In genomic region chr10:68231106-68231901, GRCh38 we compare ENCODE assay signal across 8 cellular contexts. TPM values are rescaled to one million over a fixed set of nuclear protein-coding genes. Genes with fewer than 3 reads are reported as not detected.
A peak's percentile ranks its signal among the peaks of the same experiment; 100 is the strongest.
DNase-seq lines count a peak whose midpoint lies in the region; ATAC-seq and TF ChIP-seq lines count a peak whose summit lies in the region.

No MANE protein-coding gene starts in this region.

- DNase-seq in CD4-positive, alpha-beta T cell, result peak in 2 of 10 experiments; percentile 1 to 6
- DNase-seq in NCI-H69 (lab: John Stamatoyannopoulos, UW) (peak; percentile 86), germinal center (ENCODE audit: low spot score) (peak; percentile 90), neural crest cell (ENCODE audit: low read depth, low spot score) (peak; percentile 70), tibial artery (peak; percentile 33 to 64)
- DNase-seq in activated gamma-delta T cell treated with anti-CD3 and anti-CD28 coated beads, Interleukin-2, amount 50 U/mL, for 16 hours (ENCODE audit: low read depth), result peak; percentile 6

- H3K9me3 Mint-ChIP-seq in CD4-positive, alpha-beta T cell, result no peaks in the 10 kb centered on the region
- no peaks in the 10 kb centered on the region for H3K9me3 Mint-ChIP-seq in neural crest cell

- H3K27me3 Mint-ChIP-seq in CD4-positive, alpha-beta T cell, result peaks cover 54% of the 10 kb centered on the region
- peaks cover 23% of the 10 kb centered on the region for H3K27me3 Mint-ChIP-seq in neural crest cell (ENCODE audit: low read depth)

- peaks cover 0 to 12% (median 5%) of the 10 kb centered on the region in 4 donors for H3K4me1 ChIP-seq in tibial artery

- H3K9me3 ChIP-seq in CD4-positive, alpha-beta T cell (ENCODE audit: control insufficient read depth, low read length), result no peaks in the 10 kb centered on the region
- H3K9me3 ChIP-seq in tibial artery, result no peaks in the 10 kb centered on the region

- H3K27ac Mint-ChIP-seq in CD4-positive, alpha-beta T cell, result no peak overlapping the region
- peak overlapping the region; percentile 98 for H3K27ac Mint-ChIP-seq in neural crest cell (ENCODE audit: unreplicated experiment)

- no peaks in the 10 kb centered on the region for H3K36me3 Mint-ChIP-seq in CD4-positive, alpha-beta T cell (ENCODE audit: low read depth)
- no peaks in the 10 kb centered on the region for H3K36me3 Mint-ChIP-seq in neural crest cell (ENCODE audit: low read depth)

- H3K27ac ChIP-seq in CD4-positive, alpha-beta T cell (ENCODE audit: low read depth, low read length), result no peak overlapping the region
- H3K27ac ChIP-seq in tibial artery, result peak overlapping the region; percentile 48 to 51

- intact Hi-C loops in CD4-positive, alpha-beta T cell (cut with DNase I, micrococcal nuclease), result no loop called here
- intact Hi-C loops in tibial artery (cut with DNase I; ENCODE audit: low total_unique reads), result no loop called here

- TF ChIP-seq CTCF in CD4-positive, alpha-beta T cell (IDR thresholded peaks at IDR 0.05), result no peak
- TF ChIP-seq CTCF in neural crest cell (conservative IDR thresholded peaks at IDR 0.05) (peak; percentile 35), tibial artery (IDR thresholded peaks at IDR 0.05) (peak in 1 of 2 experiments; percentile 40)

- ATAC-seq in CD4-positive, alpha-beta T cell (ENCODE audit: poor library complexity), result peak; percentile 44
- peak; percentile 88 for ATAC-seq in GM19324 (IDR thresholded peaks at IDR 0.05; ENCODE audit: low FRiP score, unreplicated experiment)
- peak; percentile 98 for ATAC-seq in HG03432 (IDR thresholded peaks at IDR 0.05; ENCODE audit: unreplicated experiment)

- H3K4me3 Mint-ChIP-seq in CD4-positive, alpha-beta T cell, result peak overlapping the region; percentile 60
- H3K4me3 Mint-ChIP-seq in neural crest cell, result peak overlapping the region; percentile 91

- peaks cover 12% of the 10 kb centered on the region for H3K4me1 Mint-ChIP-seq in CD4-positive, alpha-beta T cell (ENCODE audit: low read depth)
- peaks cover 17% of the 10 kb centered on the region for H3K4me1 Mint-ChIP-seq in neural crest cell

- POLR2A ChIA-PET in CD4-positive, alpha-beta T cell (lab: Charles Lee), result no interaction called here

- CTCF ChIA-PET in CD4-positive, alpha-beta T cell (lab: Charles Lee), result interaction anchor here (0.9 kb wide), 1 partner anchor 82 kb away, joined by 3 read pairs; no protein-coding TSS in a partner anchor

- H3K4me3 ChIP-seq in tibial artery, result peak overlapping the region; percentile 57 to 62

- H3K27me3 ChIP-seq in CD4-positive, alpha-beta T cell (ENCODE audit: control insufficient read depth, insufficient read depth, low read length), result peaks cover 36% of the 10 kb centered on the region
- H3K27me3 ChIP-seq in tibial artery, result no peaks in the 10 kb centered on the region

- no peaks in the 10 kb centered on the region for H3K36me3 ChIP-seq in tibial artery

RNA-seq across cellular contexts. Expression of gene ATOH7, which starts 0.6 kb away (rescaled TPM):
- not detected for total RNA-seq in CD4-positive, alpha-beta T cell
- 0.20 and 0.84 TPM in 2 replicates for total RNA-seq in neural crest cell

Comparison
In these comparisons a context has a peak if more than half of its experiments do, and no peak if none do; other contexts are left out.
1. ATAC-seq: peak in every context shown above with its lines; median percentile 98 in HG03432; 88 in GM19324; 44 in CD4-positive, alpha-beta T cell.